20 cellular contexts compared by ENCODE assay signal in genomic region chr12:15613981-15614380, GRCh38.
DNase-seq lines count a peak whose midpoint lies in the region; ATAC-seq and TF ChIP-seq lines count a peak whose summit lies in the region.
"Had no signal": no experiment of that assay in that cellular context is flagged by ENCODE, and none has a peak within 500 bp of the region (broad histone marks: within the 10 kb centered on the region; RNA-seq: fewer than 3 reads in every experiment).

No MANE protein-coding gene starts in this region.

- intact Hi-C loops in left lung (cut with DNase I), result no loop called here

- peaks cover 4% of the 10 kb centered on the region for H3K4me1 Mint-ChIP-seq in osteocyte (ENCODE audit: unreplicated experiment)
- H3K4me1 Mint-ChIP-seq: CD4-positive, alpha-beta memory T cell; IgD-negative memory B cell had no signal

- H3K27me3 ChIP-seq in GM23248 (replicated peaks; ENCODE audit: insufficient read depth), result no peaks in the 10 kb centered on the region
- H3K27me3 ChIP-seq in fibroblast of lung (ENCODE audit: control insufficient read depth, insufficient read depth, low read length), result no peaks in the 10 kb centered on the region
- H3K27me3 ChIP-seq in left lung, result no peaks in the 10 kb centered on the region
- H3K27me3 ChIP-seq: Peyer's patch had no signal

- H3K36me3 ChIP-seq in GM23248 (ENCODE audit: low read depth) (peaks cover 6% of the 10 kb centered on the region), fibroblast of lung (ENCODE audit: control insufficient read depth, insufficient read depth, low read length) (peaks cover 1% of the 10 kb centered on the region), left lung (no peaks in the 10 kb centered on the region)

- peak overlapping the region; percentile 77 for H3K27ac ChIP-seq in GM23248
- H3K27ac ChIP-seq in fibroblast of lung (ENCODE audit: insufficient read depth, low read length), result no peak overlapping the region
- H3K27ac ChIP-seq in left lung, result no peak overlapping the region
- H3K27ac ChIP-seq: Peyer's patch had no signal

- H3K79me2 ChIP-seq in GM23248 (ENCODE audit: insufficient read depth) (0 out of 2 replicates have a peak, but pooled peaks cover 6% of the 10 kb centered on the region), fibroblast of lung (ENCODE audit: control insufficient read depth, insufficient read depth, low read length) (no peaks in the 10 kb centered on the region)

- H3K4me3 ChIP-seq in AG10803 (ENCODE audit: low read length) (no peak overlapping the region), GM23248 (no peak overlapping the region), fibroblast of lung (replicated peaks in 1 of 4; ENCODE audit: control extremely low read depth in 1 of 4, insufficient read depth in 1 of 4, low read depth in 3 of 4, low read length in 4 of 4) (no peak overlapping the region), left lung (no peak overlapping the region)
- H3K4me3 ChIP-seq: Peyer's patch had no signal

- H3K9me2 ChIP-seq in GM23248 (ENCODE audit: insufficient read depth), result no peaks in the 10 kb centered on the region

- WGBS in GM23248 (ENCODE audit: low coverage in 1 of 2, low lambda C conversion rate in 2 of 2, missing lambda C conversion rate in 2 of 2), 2 experiments, result 0% methylated on average over 1 of the region's 1 CpG

- H3K9me3 Mint-ChIP-seq in osteocyte (ENCODE audit: unreplicated experiment), result peaks cover 21% of the 10 kb centered on the region

- no peak overlapping the region; the same call in 1 of the 2 replicates for H2AFZ ChIP-seq in GM23248
- no peak overlapping the region for H2AFZ ChIP-seq in fibroblast of lung (ENCODE audit: low read length)

- H3K36me3 Mint-ChIP-seq in osteocyte (ENCODE audit: unreplicated experiment), result peaks cover 48% of the 10 kb centered on the region
- H3K36me3 Mint-ChIP-seq: CD4-positive, alpha-beta memory T cell; IgD-negative memory B cell had no signal

- H4K20me1 ChIP-seq in GM23248 (ENCODE audit: insufficient read depth) (no peaks in the 10 kb centered on the region), fibroblast of lung (ENCODE audit: control insufficient read depth, extremely low read depth, insufficient read depth, low read length) (no peaks in the 10 kb centered on the region)

- no peaks in the 10 kb centered on the region for H3K27me3 Mint-ChIP-seq in osteocyte (ENCODE audit: unreplicated experiment)

- TF ChIP-seq CTCF in AG10803 (conservative IDR thresholded peaks at IDR 0.05; ENCODE audit: low read length), result no peak
- no peak for TF ChIP-seq CTCF in fibroblast of lung (conservative IDR thresholded peaks at IDR 0.05 in 1 of 2, IDR thresholded peaks at IDR 0.05 in 1 of 2; ENCODE audit: low read depth in 1 of 2, low read length in 2 of 2)
- no peak for TF ChIP-seq CTCF in osteocyte (IDR thresholded peaks at IDR 0.05)
- no peak for TF ChIP-seq CTCF in left lung (IDR thresholded peaks at IDR 0.05)

- H3K9ac ChIP-seq in GM23248 (peak overlapping the region; percentile 23; the same call in 1 of the 2 replicates), fibroblast of lung (ENCODE audit: insufficient read depth, low read length) (no peak overlapping the region)

- no peaks in the 10 kb centered on the region for H3K9me3 ChIP-seq in GM23248 (ENCODE audit: low read depth)
- H3K9me3 ChIP-seq in fibroblast of lung (ENCODE audit: control insufficient read depth, insufficient read depth, low read depth, low read length), result no peaks in the 10 kb centered on the region
- peaks cover 0 to 12% of the 10 kb centered on the region in 2 donors for H3K9me3 ChIP-seq in left lung
- H3K9me3 ChIP-seq: Peyer's patch had no signal

- DNase-seq in AG10803 (ENCODE audit: low read depth) (peak; percentile 89), GM23248 (peak; percentile 75), fibroblast of lung (ENCODE audit: low read depth in 2 of 2) (peak; percentile 41 to 46), osteocyte (ENCODE audit: extremely low spot score, unreplicated experiment) (no peak), midbrain (lab: John Stamatoyannopoulos, UW) (no peak), OCI-M1 (lab: John Stamatoyannopoulos, UW) (no peak), left lung (no peak)
- DNase-seq: ACHN; CD4-positive, alpha-beta memory T cell; GDM1; H7; Kasumi-1; MM.1S; NCI-H1092 treated with DMSO at 0.1 percent for 48 hours; NCI-H2227 treated with DMSO at 0.1 percent for 48 hours; NCI-H524 treated with DMSO at 0.1 percent for 48 hours; Peyer's patch had no signal

- no peak overlapping the region for H3K4me3 Mint-ChIP-seq in osteocyte (ENCODE audit: unreplicated experiment)
- H3K4me3 Mint-ChIP-seq: CD4-positive, alpha-beta memory T cell; IgD-negative memory B cell had no signal

- H3K4me1 ChIP-seq in GM23248 (ENCODE audit: insufficient read depth) (peaks cover 12% of the 10 kb centered on the region), fibroblast of lung (ENCODE audit: control insufficient read depth, extremely low read depth, insufficient read depth, low read length) (no peaks in the 10 kb centered on the region), left lung (no peaks in the 10 kb centered on the region)
- H3K4me1 ChIP-seq: Peyer's patch had no signal

- H3K4me2 ChIP-seq in GM23248 (ENCODE audit: unreplicated experiment), result peak overlapping the region; percentile 34
- no peak overlapping the region for H3K4me2 ChIP-seq in fibroblast of lung (ENCODE audit: extremely low read depth, insufficient read depth, low read length)

- in situ Hi-C loops in GM23248 (cut with MboI), result no loop called here

- peak overlapping the region; percentile 57 for H3K27ac Mint-ChIP-seq in osteocyte (ENCODE audit: unreplicated experiment)
- H3K27ac Mint-ChIP-seq: CD4-positive, alpha-beta memory T cell; IgD-negative memory B cell had no signal

- ATAC-seq in left lung, result no peak
- ATAC-seq in HG03135 (IDR thresholded peaks at IDR 0.05; ENCODE audit: unreplicated experiment), result no peak
- ATAC-seq: Right ventricle myocardium inferior had no signal

- peaks cover 43% of the 10 kb centered on the region for H3F3A ChIP-seq in GM23248 (ENCODE audit: insufficient read depth)

Comparison
In these comparisons a context has a peak if more than half of its experiments do, and no peak if none do; other contexts are left out.
1. DNase-seq: peak in AG10803 (single experiment), GM23248 (single experiment) and fibroblast of lung (2 of 2); none in osteocyte (single experiment), midbrain (single experiment), OCI-M1 (single experiment) and left lung (0 of 2).